In the genomic region with DNA sequence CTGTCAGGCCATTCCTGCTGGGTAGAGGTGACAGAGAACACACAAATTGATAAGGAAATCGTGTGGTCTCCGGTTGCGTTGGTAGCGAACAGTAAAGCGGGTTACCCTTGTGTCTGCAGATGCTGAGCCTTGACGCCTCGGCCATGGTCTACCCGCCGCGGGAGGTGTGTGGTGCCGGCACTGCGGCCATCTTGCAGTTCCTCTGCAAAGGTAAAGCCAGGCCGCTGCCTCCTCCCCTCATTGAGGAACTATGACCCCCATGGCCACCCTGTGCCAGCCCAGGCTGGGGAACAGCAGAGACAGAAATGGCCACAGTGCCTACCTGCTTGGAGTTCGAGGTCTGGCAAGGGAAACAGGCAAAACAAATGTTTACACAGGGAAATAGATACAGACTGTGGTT, we compare ENCODE assay signal across 25 cellular contexts. TPM values are rescaled to one million over a fixed set of nuclear protein-coding genes. Genes with fewer than 3 reads are reported as not detected.
DNase-seq lines count a peak whose midpoint lies in the region; ATAC-seq, FAIRE-seq and TF ChIP-seq lines count a peak whose summit lies in the region.
"Had no signal": no experiment of that assay in that cellular context is flagged by ENCODE, and none has a peak within 500 bp of the region (broad histone marks: within the 10 kb centered on the region; RNA-seq: fewer than 3 reads in every experiment).

No MANE protein-coding gene starts in this region.

- H2BK120ac ChIP-seq in neuronal stem cell (ENCODE audit: low read depth, low read length), result no peak overlapping the region

- no peak overlapping the region for H2AFZ ChIP-seq in HepG2 (ENCODE audit: low read length)
- no peak overlapping the region for H2AFZ ChIP-seq in neuronal stem cell (ENCODE audit: low read length)
- H2AFZ ChIP-seq: GM23248 had no signal

- in situ Hi-C loops in HepG2 (cut with HindIII; ENCODE audit: extremely low pct_ligation_motif_present, low pct_unique_long_range_greater_than_20kb), result no loop called here

- H3K79me2 ChIP-seq in HepG2 (ENCODE audit: insufficient read depth, low read length), result no peaks in the 10 kb centered on the region

- H3K4ac ChIP-seq in neuronal stem cell (ENCODE audit: low read length), result no peak overlapping the region

- no peak overlapping the region for H2BK5ac ChIP-seq in neuronal stem cell (ENCODE audit: low read length)

- H3K79me1 ChIP-seq in neuronal stem cell (ENCODE audit: low read depth, low read length), result no peaks in the 10 kb centered on the region

- TF ChIP-seq EP300 in HepG2 (IDR thresholded peaks at IDR 0.05; ENCODE audit: low read depth in 2 of 2, low read length in 2 of 2) (no peak), HepG2 (CRISPR knock-in tag; IDR thresholded peaks at IDR 0.05; ENCODE audit: borderline replicate concordance) (no peak)

- H3K9me3 Mint-ChIP-seq in type B pancreatic cell, result no peaks in the 10 kb centered on the region
- H3K9me3 Mint-ChIP-seq: CD4-positive, CD25-positive, alpha-beta regulatory T cell; CD8-positive, alpha-beta T cell had no signal

- WGBS in HepG2 (ENCODE audit: low lambda C conversion rate), result 80% methylated on average over 4 of the region's 14 CpGs
- 56% methylated on average over 1 of the region's 14 CpGs for WGBS in right lobe of liver (ENCODE audit: insufficient coverage, low coverage, low lambda C conversion rate, missing lambda C conversion rate)
- WGBS in neuronal stem cell (ENCODE audit: extremely low coverage in 2 of 2, insufficient read length in 2 of 2, insufficient replicate concordance in 1 of 2), 2 donors, result no CpG with 5 or more reads among the region's 14 CpGs

- peaks cover 10% of the 10 kb centered on the region for H3K36me3 Mint-ChIP-seq in type B pancreatic cell

- H4K20me1 ChIP-seq in HepG2 (ENCODE audit: insufficient read depth, low read length), result no peaks in the 10 kb centered on the region

- H3K4me2 ChIP-seq in HepG2 (ENCODE audit: low read depth, low read length) (no peak overlapping the region), neuronal stem cell (ENCODE audit: insufficient read depth, low read length, poor library complexity, severe bottlenecking) (no peak overlapping the region)
- H3K4me2 ChIP-seq: BLaER1 had no signal

- no peak overlapping the region for H2BK12ac ChIP-seq in neuronal stem cell (ENCODE audit: low read length)

- TF ChIP-seq POLR2A in HepG2 (IDR thresholded peaks at IDR 0.05; ENCODE audit: insufficient read depth in 1 of 2, low read depth in 2 of 2, low read length in 2 of 2) (no peak), right lobe of liver (IDR thresholded peaks at IDR 0.05) (no peak)

- no peak overlapping the region for H2AK5ac ChIP-seq in neuronal stem cell (ENCODE audit: low read depth, low read length)

- H3K36me3 ChIP-seq in HepG2 (replicated peaks in 1 of 2; ENCODE audit: control insufficient read depth in 1 of 2, insufficient read depth in 2 of 2, low read length in 2 of 2), result peaks cover 6 to 18% of the 10 kb centered on the region in 2 experiments; a peak in 4 of 5 replicates
- peaks cover 0 to 33% (median 5%) of the 10 kb centered on the region in 4 donors for H3K36me3 ChIP-seq in right lobe of liver
- peaks cover 6 to 23% of the 10 kb centered on the region in 2 donors for H3K36me3 ChIP-seq in neuronal stem cell (replicated peaks in 1 of 2; ENCODE audit: control insufficient read depth in 2 of 2, insufficient read depth in 2 of 2, low read length in 2 of 2)

- no peaks in the 10 kb centered on the region for H3K27me3 ChIP-seq in HepG2 (ENCODE audit: control insufficient read depth in 1 of 2, insufficient read depth in 2 of 2, low read length in 2 of 2)
- no peaks in the 10 kb centered on the region for H3K27me3 ChIP-seq in right lobe of liver
- no peaks in the 10 kb centered on the region for H3K27me3 ChIP-seq in neuronal stem cell (ENCODE audit: control insufficient read depth in 3 of 3, insufficient read depth in 3 of 3, low read depth in 1 of 3, low read length in 3 of 3)
- H3K27me3 ChIP-seq: BLaER1 had no signal

- TF ChIP-seq CTCF in HepG2 (CRISPR knock-in tag; IDR thresholded peaks at IDR 0.05), result no peak
- no peak for TF ChIP-seq CTCF in right lobe of liver (IDR thresholded peaks at IDR 0.05)
- no peak for TF ChIP-seq CTCF in type B pancreatic cell (conservative IDR thresholded peaks at IDR 0.05)

- no peak for TF ChIP-seq RAD21 in HepG2 (CRISPR knock-in tag; IDR thresholded peaks at IDR 0.05)

- no TSS peak for BruUV-seq in HepG2 (replicated peaks; lab: Mats Ljungman, UMichigan)

- no peak overlapping the region for H3K14ac ChIP-seq in neuronal stem cell (ENCODE audit: low read length)

- no peak overlapping the region for H3K4me3 ChIP-seq in HepG2 (replicated peaks in 1 of 3; ENCODE audit: insufficient read depth in 1 of 3, low read depth in 2 of 3, low read length in 3 of 3)
- H3K4me3 ChIP-seq in right lobe of liver, result no peak overlapping the region
- no peak overlapping the region for H3K4me3 ChIP-seq in neuronal stem cell (ENCODE audit: low read length in 2 of 2)
- H3K4me3 ChIP-seq: BLaER1, GM12878, GM23248 had no signal

- H3K27me3 Mint-ChIP-seq in type B pancreatic cell, result no peaks in the 10 kb centered on the region
- H3K27me3 Mint-ChIP-seq: B cell; CD4-positive, CD25-positive, alpha-beta regulatory T cell had no signal

- no peak overlapping the region for H3K9ac ChIP-seq in HepG2 (ENCODE audit: insufficient read depth, low read depth, low read length)
- no peak overlapping the region for H3K9ac ChIP-seq in neuronal stem cell (ENCODE audit: low read depth, low read length, poor library complexity)
- H3K9ac ChIP-seq: BLaER1, GM23248 had no signal

- no peak overlapping the region for H3K18ac ChIP-seq in neuronal stem cell (ENCODE audit: low read length)

- peak overlapping the region; percentile 63 for H3K27ac Mint-ChIP-seq in type B pancreatic cell
- H3K27ac Mint-ChIP-seq: B cell; CD8-positive, alpha-beta T cell had no signal

- H4K91ac ChIP-seq in neuronal stem cell (ENCODE audit: low read depth, low read length, poor library complexity), result no peak overlapping the region

- peak overlapping the region; percentile 65 for H3K23ac ChIP-seq in neuronal stem cell (ENCODE audit: low read depth, low read length, poor library complexity)

- ATAC-seq in HepG2, result no peak
- no peak for ATAC-seq in right lobe of liver
- no peak for ATAC-seq in GM21360 (IDR thresholded peaks at IDR 0.05; ENCODE audit: unreplicated experiment)
- ATAC-seq in GM18873 (IDR thresholded peaks at IDR 0.05; ENCODE audit: low FRiP score, unreplicated experiment), result no peak
- ATAC-seq: CD8-positive, alpha-beta T cell; GM12878 had no signal

- H3K9me3 ChIP-seq in HepG2 (ENCODE audit: low read length) (no peaks in the 10 kb centered on the region), right lobe of liver (no peaks in the 10 kb centered on the region), neuronal stem cell (replicated peaks in 1 of 2; ENCODE audit: control insufficient read depth in 2 of 2, insufficient read depth in 1 of 2, low read depth in 1 of 2, low read length in 2 of 2) (peaks cover 0 to 1% of the 10 kb centered on the region in 2 donors)
- H3K9me3 ChIP-seq: BLaER1 had no signal

- H3K27ac ChIP-seq in HepG2 (ENCODE audit: extremely low read length, insufficient read depth, low read length) (no peak overlapping the region), right lobe of liver (no peak overlapping the region), neuronal stem cell (replicated peaks; ENCODE audit: low read length) (no peak overlapping the region)
- H3K27ac ChIP-seq: 22Rv1, BLaER1, C4-2B, GM23248 had no signal

- no peak overlapping the region for H3K4me3 Mint-ChIP-seq in type B pancreatic cell
- H3K4me3 Mint-ChIP-seq: B cell; CD4-positive, CD25-positive, alpha-beta regulatory T cell; CD8-positive, alpha-beta T cell had no signal

- H4K8ac ChIP-seq in neuronal stem cell (ENCODE audit: low read depth, low read length), result no peak overlapping the region

- POLR2A ChIA-PET in HepG2 (lab: Yijun Ruan, JAX), result no interaction called here

- no peak for FAIRE-seq in HepG2 (lab: Jason Lieb, UNC)
- FAIRE-seq: A204.1, D721Med, GM12878, H1 had no signal

- H2BK15ac ChIP-seq in neuronal stem cell (ENCODE audit: low read length), result no peak overlapping the region

- H3K4me1 ChIP-seq in HepG2 (ENCODE audit: insufficient read depth, low read length), result peaks cover 13% of the 10 kb centered on the region
- no peaks in the 10 kb centered on the region for H3K4me1 ChIP-seq in right lobe of liver
- no peaks in the 10 kb centered on the region for H3K4me1 ChIP-seq in neuronal stem cell (ENCODE audit: control insufficient read depth in 2 of 2, insufficient read depth in 1 of 2, low read depth in 1 of 2, low read length in 2 of 2)
- H3K4me1 ChIP-seq: BLaER1 had no signal

- peaks cover 9% of the 10 kb centered on the region for H3K4me1 Mint-ChIP-seq in type B pancreatic cell (ENCODE audit: unreplicated experiment)
- H3K4me1 Mint-ChIP-seq: B cell had no signal

- DNase-seq in HepG2 (ENCODE audit: low spot score), result no peak
- DNase-seq in right lobe of liver, result no peak
- DNase-seq in NCI-H526 (lab: John Stamatoyannopoulos, UW), result peak; percentile 88 to 92
- no peak for DNase-seq in neuronal stem cell (ENCODE audit: low spot score)
- no peak for DNase-seq in type B pancreatic cell (ENCODE audit: extremely low spot score, unreplicated experiment)
- DNase-seq in globus pallidus (ENCODE audit: low spot score), result no peak
- DNase-seq: CD4-positive, CD25-positive, alpha-beta regulatory T cell; CD8-positive, alpha-beta T cell; DMS 273 treated with DMSO at 0.1 percent for 48 hours; DMS79; EL; GDM1; GM23248; H7; HCEC 1CT had no signal

- CTCF ChIA-PET in HepG2 (lab: Yijun Ruan, JAX; ENCODE audit: low intra/inter-chr PET ratio, low total read pairs), result no interaction called here

- intact Hi-C loops in HepG2 (cut with micrococcal nuclease; ENCODE audit: unreplicated experiment) (no loop called here), right lobe of liver (cut with DNase I) (no loop called here)

RNA-seq across cellular contexts. Expression of a gene that starts 16.3 kb away (rescaled TPM):
- total RNA-seq in HepG2 (2016; rRNA removed; fragmentation: Illumina TruSeq; extraction: Trizol) (4.6 and 8.7 TPM in 2 replicates), right lobe of liver (10 to 100 TPM in 5 of 6 experiments, 1 to 10 TPM in 1; 9.4 to 13.3 (median 12.1) TPM), type B pancreatic cell (ENCODE audit: low replicate concordance) (16.0 and 20.6 TPM in 2 replicates)
- 1.5 and 1.7 TPM in 2 replicates for total RNA-seq in HepG2 (2016; cell fraction: cytosol; rRNA removed; fragmentation: Illumina TruSeq; extraction: Trizol; ENCODE audit: low read depth)
- total RNA-seq in HepG2 (2016; cell fraction: insoluble cytoplasmic fraction; rRNA removed; fragmentation: Illumina TruSeq; extraction: Trizol), result 4.2 and 9.8 TPM in 2 replicates
- total RNA-seq in HepG2 (2016; cell fraction: membrane; rRNA removed; fragmentation: Illumina TruSeq; extraction: Trizol), result 3.2 and 4.0 TPM in 2 replicates
- total RNA-seq in HepG2 (2016; cell fraction: nucleus; rRNA removed; fragmentation: Illumina TruSeq; extraction: Trizol), result 9.5 and 16.9 TPM in 2 replicates
- 10.2 and 12.2 TPM in 2 replicates for polyA plus RNA-seq in HepG2 (2011; rRNA removed)
- 4.1 and 5.2 TPM in 2 replicates for polyA plus RNA-seq in HepG2 (2011; cell fraction: cytosol; rRNA removed)
- 68.4 and 76.1 TPM in 2 replicates for polyA plus RNA-seq in HepG2 (2011; cell fraction: nucleus; rRNA removed)
- polyA plus RNA-seq in HepG2 (2012), result 10.0 and 14.6 TPM in 2 replicates
- polyA plus RNA-seq in HepG2 (2016; cell fraction: cytosol; fragmentation: Illumina TruSeq; extraction: Trizol; ENCODE audit: low read depth), result 1.2 and 1.5 TPM in 2 replicates
- 5.4 and 6.9 TPM in 2 replicates for polyA plus RNA-seq in HepG2 (2016; cell fraction: insoluble cytoplasmic fraction; fragmentation: Illumina TruSeq; extraction: Trizol; ENCODE audit: low read depth)
- polyA plus RNA-seq in HepG2 (2016; cell fraction: membrane; fragmentation: Illumina TruSeq; extraction: Trizol; ENCODE audit: low read depth), result 1.2 and 2.1 TPM in 2 replicates
- 21.9 and 22.1 TPM in 2 replicates for polyA plus RNA-seq in HepG2 (2016; cell fraction: nucleus; fragmentation: Illumina TruSeq; extraction: Trizol; ENCODE audit: insufficient read depth, low read depth)
- polyA minus RNA-seq in HepG2 (2011; rRNA and poly(A)+ RNA removed; ENCODE audit: low replicate concordance), result 7.6 and 11.4 TPM in 2 replicates
- polyA minus RNA-seq in HepG2 (2011; cell fraction: cytosol; rRNA and poly(A)+ RNA removed), result 4.2 and 4.4 TPM in 2 replicates
- polyA minus RNA-seq in HepG2 (2011; cell fraction: nucleus; rRNA and poly(A)+ RNA removed), result 25.4 and 32.1 TPM in 2 replicates
- polyA plus RNA-seq in neuronal stem cell (2013, experiment 1 of 2), result 7.6 TPM
- polyA plus RNA-seq in neuronal stem cell (2013, experiment 2 of 2), result 7.2 TPM

RNA-seq across cellular contexts. Expression of a gene that starts 16.4 kb away (rescaled TPM):
- total RNA-seq in HepG2 (2016; rRNA removed; fragmentation: Illumina TruSeq; extraction: Trizol), result 1,551 and 1,660 TPM in 2 replicates
- total RNA-seq in HepG2 (2016; cell fraction: cytosol; rRNA removed; fragmentation: Illumina TruSeq; extraction: Trizol; ENCODE audit: low read depth), result 6,549 and 6,971 TPM in 2 replicates
- 1,601 and 1,648 TPM in 2 replicates for total RNA-seq in HepG2 (2016; cell fraction: insoluble cytoplasmic fraction; rRNA removed; fragmentation: Illumina TruSeq; extraction: Trizol)
- 4,907 and 5,180 TPM in 2 replicates for total RNA-seq in HepG2 (2016; cell fraction: membrane; rRNA removed; fragmentation: Illumina TruSeq; extraction: Trizol)
- 525 and 558 TPM in 2 replicates for total RNA-seq in HepG2 (2016; cell fraction: nucleus; rRNA removed; fragmentation: Illumina TruSeq; extraction: Trizol)
- 2,097 and 2,590 TPM in 2 replicates for polyA plus RNA-seq in HepG2 (2011; rRNA removed)
- 3,919 and 3,963 TPM in 2 replicates for polyA plus RNA-seq in HepG2 (2011; cell fraction: cytosol; rRNA removed)
- polyA plus RNA-seq in HepG2 (2011; cell fraction: nucleus; rRNA removed), result 619 and 713 TPM in 2 replicates
- polyA plus RNA-seq in HepG2 (2012), result 2,179 and 2,497 TPM in 2 replicates
- 11,205 and 11,665 TPM in 2 replicates for polyA plus RNA-seq in HepG2 (2016; cell fraction: cytosol; fragmentation: Illumina TruSeq; extraction: Trizol; ENCODE audit: low read depth)
- polyA plus RNA-seq in HepG2 (2016; cell fraction: insoluble cytoplasmic fraction; fragmentation: Illumina TruSeq; extraction: Trizol; ENCODE audit: low read depth), result 2,434 and 2,480 TPM in 2 replicates
- polyA plus RNA-seq in HepG2 (2016; cell fraction: membrane; fragmentation: Illumina TruSeq; extraction: Trizol; ENCODE audit: low read depth), result 6,884 and 7,463 TPM in 2 replicates
- polyA plus RNA-seq in HepG2 (2016; cell fraction: nucleus; fragmentation: Illumina TruSeq; extraction: Trizol; ENCODE audit: insufficient read depth, low read depth), result 1,156 and 1,223 TPM in 2 replicates
- polyA minus RNA-seq in HepG2 (2011; rRNA and poly(A)+ RNA removed; ENCODE audit: low replicate concordance), result 706 and 1,371 TPM in 2 replicates
- polyA minus RNA-seq in HepG2 (2011; cell fraction: cytosol; rRNA and poly(A)+ RNA removed), result 461 and 478 TPM in 2 replicates
- polyA minus RNA-seq in HepG2 (2011; cell fraction: nucleus; rRNA and poly(A)+ RNA removed), result 198 and 299 TPM in 2 replicates
- total RNA-seq in right lobe of liver, result 100 to 1,000 TPM; 271 to 907 (median 364) TPM
- 3,244 TPM for polyA plus RNA-seq in neuronal stem cell (2013, experiment 1 of 2)
- 3,233 TPM for polyA plus RNA-seq in neuronal stem cell (2013, experiment 2 of 2)
- 1,238 and 1,343 TPM in 2 replicates for total RNA-seq in type B pancreatic cell (ENCODE audit: low replicate concordance)

RNA-seq across cellular contexts. Expression of a gene that starts 43.4 kb away (rescaled TPM):
- total RNA-seq in HepG2 (2016; rRNA removed; fragmentation: Illumina TruSeq; extraction: Trizol) (7.3 and 8.1 TPM in 2 replicates), right lobe of liver (1 to 10 TPM; 2.5 to 4.6 (median 3.5) TPM), type B pancreatic cell (ENCODE audit: low replicate concordance) (14.1 and 18.7 TPM in 2 replicates)
- total RNA-seq in HepG2 (2016; cell fraction: cytosol; rRNA removed; fragmentation: Illumina TruSeq; extraction: Trizol; ENCODE audit: low read depth), result 3.1 and 3.7 TPM in 2 replicates
- 7.1 and 8.1 TPM in 2 replicates for total RNA-seq in HepG2 (2016; cell fraction: insoluble cytoplasmic fraction; rRNA removed; fragmentation: Illumina TruSeq; extraction: Trizol)
- 5.0 and 6.4 TPM in 2 replicates for total RNA-seq in HepG2 (2016; cell fraction: membrane; rRNA removed; fragmentation: Illumina TruSeq; extraction: Trizol)
- total RNA-seq in HepG2 (2016; cell fraction: nucleus; rRNA removed; fragmentation: Illumina TruSeq; extraction: Trizol), result 6.5 and 7.4 TPM in 2 replicates
- 3.7 and 4.0 TPM in 2 replicates for polyA plus RNA-seq in HepG2 (2011; rRNA removed)
- polyA plus RNA-seq in HepG2 (2011; cell fraction: cytosol; rRNA removed), result 2.4 and 2.7 TPM in 2 replicates
- polyA plus RNA-seq in HepG2 (2011; cell fraction: nucleus; rRNA removed), result 6.0 and 7.5 TPM in 2 replicates
- 2.6 and 3.2 TPM in 2 replicates for polyA plus RNA-seq in HepG2 (2012)
- polyA plus RNA-seq in HepG2 (2016; cell fraction: cytosol; fragmentation: Illumina TruSeq; extraction: Trizol; ENCODE audit: low read depth), result 0.52 and 0.70 TPM in 2 replicates
- 4.7 TPM in 2 replicates for polyA plus RNA-seq in HepG2 (2016; cell fraction: insoluble cytoplasmic fraction; fragmentation: Illumina TruSeq; extraction: Trizol; ENCODE audit: low read depth)
- 1.3 and 1.4 TPM in 2 replicates for polyA plus RNA-seq in HepG2 (2016; cell fraction: membrane; fragmentation: Illumina TruSeq; extraction: Trizol; ENCODE audit: low read depth)
- polyA plus RNA-seq in HepG2 (2016; cell fraction: nucleus; fragmentation: Illumina TruSeq; extraction: Trizol; ENCODE audit: insufficient read depth, low read depth), result 8.9 and 9.1 TPM in 2 replicates
- 6.0 and 28.4 TPM in 2 replicates for polyA minus RNA-seq in HepG2 (2011; rRNA and poly(A)+ RNA removed; ENCODE audit: low replicate concordance)
- 3.7 and 4.2 TPM in 2 replicates for polyA minus RNA-seq in HepG2 (2011; cell fraction: cytosol; rRNA and poly(A)+ RNA removed)
- 7.9 and 11.3 TPM in 2 replicates for polyA minus RNA-seq in HepG2 (2011; cell fraction: nucleus; rRNA and poly(A)+ RNA removed)
- polyA plus RNA-seq in neuronal stem cell (2013, experiment 1 of 2), result 3.2 TPM
- polyA plus RNA-seq in neuronal stem cell (2013, experiment 2 of 2), result 3.3 TPM

Comparison
In these comparisons a context has a peak if more than half of its experiments do, and no peak if none do; other contexts are left out.
1. DNase-seq: peak in NCI-H526 (2 of 2); none in HepG2 (single experiment), right lobe of liver (0 of 3), neuronal stem cell (single experiment), type B pancreatic cell (single experiment) and globus pallidus (single experiment).